Comparison of ENCODE assay signal across 15 cellular contexts in genomic region chr6:41346435-41346834, GRCh38. TPM values are rescaled to one million over a fixed set of nuclear protein-coding genes. Genes with fewer than 3 reads are reported as not detected.
"Had no signal": no experiment of that assay in that cellular context is flagged by ENCODE, and none has a peak within 500 bp of the region (broad histone marks: within the 10 kb centered on the region; RNA-seq: fewer than 3 reads in every experiment).

No MANE protein-coding gene starts in this region.

- H3K27ac ChIP-seq: parathyroid adenoma, tibial artery, vagina had no signal

- ATAC-seq: left colon had no signal

- H3K4me3 Mint-ChIP-seq: activated T-cell treated with anti-CD3 and anti-CD28 coated beads, Interleukin-2, amount 50 U/mL, for 24 hours; memory B cell had no signal

- H3K36me3 ChIP-seq: tibial artery, vagina had no signal

- H3K4me3 ChIP-seq: tibial artery, vagina had no signal

- H3K9ac ChIP-seq: parathyroid adenoma had no signal

- H2AFZ ChIP-seq: parathyroid adenoma had no signal

- H3K27me3 ChIP-seq: vagina had no signal

- H3K27ac Mint-ChIP-seq: activated T-cell treated with anti-CD3 and anti-CD28 coated beads, Interleukin-2, amount 50 U/mL, for 24 hours; memory B cell had no signal

- H3K4me1 ChIP-seq: parathyroid adenoma, tibial artery, vagina had no signal

- DNase-seq: activated CD4-positive, alpha-beta T cell treated with anti-CD3 and anti-CD28 coated beads for 1 hour; activated effector memory CD4-positive, alpha-beta T cell treated with anti-CD3 and anti-CD28 coated beads, Interleukin-2, amount 50 U/mL, for 16 hours; activated T-cell treated with anti-CD3 and anti-CD28 coated beads, Interleukin-2, amount 50 U/mL, for 24 hours; central memory CD4-positive, alpha-beta T cell; erythroblast; left colon; retina; stimulated activated CD4-positive, alpha-beta T cell treated with anti-CD3 and anti-CD28 coated beads, Interleukin-4, amount 100 ng/mL, for 4 hours; T1000; tibial artery had no signal

- H3K9me3 ChIP-seq: vagina had no signal

- H3K79me2 ChIP-seq: parathyroid adenoma had no signal

RNA-seq across cellular contexts. Expression of gene NCR2, which starts 11.0 kb away (rescaled TPM):
- total RNA-seq: activated CD8-positive, alpha-beta memory T cell treated with anti-CD3 and anti-CD28 coated beads for 36 hours; glomerular endothelial cell; vagina had no signal

RNA-seq across cellular contexts. Expression of gene TREM1, which starts 60.0 kb away (rescaled TPM):
- total RNA-seq: activated CD8-positive, alpha-beta memory T cell treated with anti-CD3 and anti-CD28 coated beads for 36 hours; glomerular endothelial cell had no signal
